25 cellular contexts compared by ENCODE assay signal in genomic region chr6:80077067-80077466, GRCh38.
"Had no signal": no experiment of that assay in that cellular context is flagged by ENCODE, and none has a peak within 500 bp of the region (broad histone marks: within the 10 kb centered on the region; RNA-seq: fewer than 3 reads in every experiment).

No MANE protein-coding gene starts in this region.

- ATAC-seq: activated naive CD4-positive, alpha-beta T cell treated with anti-CD3 and anti-CD28 coated beads, Interleukin-2, amount 50 U/mL, for 72 hours; activated T-cell treated with anti-CD3 and anti-CD28 coated beads, Interleukin-2, amount 50 U/mL, for 72 hours; effector memory CD8-positive, alpha-beta T cell had no signal

- H3K9me3 ChIP-seq: ascending aorta, esophagus squamous epithelium had no signal

- H3K4me3 Mint-ChIP-seq: activated CD4-positive, alpha-beta memory T cell treated with anti-CD3 and anti-CD28 coated beads, Interleukin-2, amount 10 ng/mL, durations not matched to agents 7 days and 5 days; activated CD4-positive, alpha-beta T cell treated with anti-CD3 and anti-CD28 coated beads, Interleukin-2, amount 10 ng/mL, durations not matched to agents 7 days and 5 days; activated naive CD4-positive, alpha-beta T cell treated with anti-CD3 and anti-CD28 coated beads, Interleukin-2, amount 10 ng/mL, durations not matched to agents 7 days and 5 days; activated naive CD8-positive, alpha-beta T cell treated with anti-CD3 and anti-CD28 coated beads, Interleukin-2, amount 10 ng/mL, durations not matched to agents 7 days and 5 days; activated T-cell treated with anti-CD3 and anti-CD28 coated beads, Interleukin-2, amount 50 U/mL, for 24 hours; activated T-cell treated with anti-CD3 and anti-CD28 coated beads, Interleukin-2, amount 50 U/mL, for 72 hours; effector memory CD8-positive, alpha-beta T cell had no signal

- H3K27ac Mint-ChIP-seq: activated CD4-positive, alpha-beta memory T cell treated with anti-CD3 and anti-CD28 coated beads, Interleukin-2, amount 10 ng/mL, durations not matched to agents 7 days and 5 days; activated CD4-positive, alpha-beta T cell treated with anti-CD3 and anti-CD28 coated beads, Interleukin-2, amount 10 ng/mL, durations not matched to agents 7 days and 5 days; activated naive CD4-positive, alpha-beta T cell treated with anti-CD3 and anti-CD28 coated beads, Interleukin-2, amount 10 ng/mL, durations not matched to agents 7 days and 5 days; activated naive CD4-positive, alpha-beta T cell treated with anti-CD3 and anti-CD28 coated beads, Interleukin-2, amount 50 U/mL, for 72 hours; activated naive CD8-positive, alpha-beta T cell treated with anti-CD3 and anti-CD28 coated beads, Interleukin-2, amount 10 ng/mL, durations not matched to agents 7 days and 5 days; activated T-cell treated with anti-CD3 and anti-CD28 coated beads, Interleukin-2, amount 50 U/mL, for 24 hours; activated T-cell treated with anti-CD3 and anti-CD28 coated beads, Interleukin-2, amount 50 U/mL, for 72 hours; effector memory CD8-positive, alpha-beta T cell had no signal

- H3K27ac ChIP-seq: ascending aorta, epithelial cell of prostate, esophagus squamous epithelium had no signal

- DNase-seq: activated CD4-positive, alpha-beta memory T cell treated with anti-CD3 and anti-CD28 coated beads, Interleukin-2, amount 10 ng/mL, durations not matched to agents 7 days and 5 days; activated CD4-positive, alpha-beta T cell treated with anti-CD3 and anti-CD28 coated beads for 1 hour; activated CD4-positive, alpha-beta T cell treated with anti-CD3 and anti-CD28 coated beads for 4 hours; activated CD4-positive, alpha-beta T cell treated with anti-CD3 and anti-CD28 coated beads, Interleukin-2, amount 10 ng/mL, durations not matched to agents 7 days and 5 days; activated CD4-positive, alpha-beta T cell treated with anti-CD3 and anti-CD28 coated beads, Interleukin-2, amount 50 U/mL, for 4 hours; activated CD8-positive, alpha-beta memory T cell treated with anti-CD3 and anti-CD28 coated beads, Interleukin-2, amount 50 U/mL, for 48 hours; activated gamma-delta T cell; activated naive CD4-positive, alpha-beta T cell; activated naive CD4-positive, alpha-beta T cell treated with anti-CD3 and anti-CD28 coated beads, Interleukin-2, amount 10 ng/mL, durations not matched to agents 7 days and 5 days; activated naive CD8-positive, alpha-beta T cell treated with anti-CD3 and anti-CD28 coated beads, Interleukin-2, amount 10 ng/mL, durations not matched to agents 7 days and 5 days; activated T-cell treated with anti-CD3 and anti-CD28 coated beads for 4 hours; activated T-cell treated with anti-CD3 and anti-CD28 coated beads, Interleukin-2, amount 50 U/mL, for 24 hours; activated T-cell treated with anti-CD3 and anti-CD28 coated beads, Interleukin-2, amount 50 U/mL, for 72 hours; caudate nucleus; cortex of kidney; dermis blood vessel endothelial cell; effector CD4-positive, alpha-beta T cell; effector memory CD8-positive, alpha-beta T cell; esophagus squamous epithelium; foreskin melanocyte; head of caudate nucleus; T-helper 2 cell had no signal

- H3K36me3 Mint-ChIP-seq: activated naive CD4-positive, alpha-beta T cell treated with anti-CD3 and anti-CD28 coated beads, Interleukin-2, amount 10 ng/mL, durations not matched to agents 7 days and 5 days; activated naive CD8-positive, alpha-beta T cell treated with anti-CD3 and anti-CD28 coated beads, Interleukin-2, amount 10 ng/mL, durations not matched to agents 7 days and 5 days had no signal

- H3K36me3 ChIP-seq: ascending aorta, esophagus squamous epithelium had no signal

- H3K4me1 Mint-ChIP-seq: activated CD4-positive, alpha-beta memory T cell treated with anti-CD3 and anti-CD28 coated beads, Interleukin-2, amount 10 ng/mL, durations not matched to agents 7 days and 5 days; activated naive CD4-positive, alpha-beta T cell treated with anti-CD3 and anti-CD28 coated beads, Interleukin-2, amount 10 ng/mL, durations not matched to agents 7 days and 5 days; activated naive CD8-positive, alpha-beta T cell treated with anti-CD3 and anti-CD28 coated beads, Interleukin-2, amount 10 ng/mL, durations not matched to agents 7 days and 5 days had no signal

- H3K4me1 ChIP-seq: ascending aorta, esophagus squamous epithelium had no signal

- H3K9me3 Mint-ChIP-seq: activated CD4-positive, alpha-beta memory T cell treated with anti-CD3 and anti-CD28 coated beads, Interleukin-2, amount 10 ng/mL, durations not matched to agents 7 days and 5 days; activated CD4-positive, alpha-beta T cell treated with anti-CD3 and anti-CD28 coated beads, Interleukin-2, amount 10 ng/mL, durations not matched to agents 7 days and 5 days; activated naive CD4-positive, alpha-beta T cell treated with anti-CD3 and anti-CD28 coated beads, Interleukin-2, amount 10 ng/mL, durations not matched to agents 7 days and 5 days; activated T-cell treated with anti-CD3 and anti-CD28 coated beads, Interleukin-2, amount 50 U/mL, for 24 hours; effector memory CD8-positive, alpha-beta T cell had no signal

- H3K27me3 ChIP-seq: ascending aorta, esophagus squamous epithelium had no signal

- H3K4me3 ChIP-seq: ascending aorta, esophagus squamous epithelium had no signal

- H3K27me3 Mint-ChIP-seq: activated naive CD8-positive, alpha-beta T cell treated with anti-CD3 and anti-CD28 coated beads, Interleukin-2, amount 10 ng/mL, durations not matched to agents 7 days and 5 days; activated T-cell treated with anti-CD3 and anti-CD28 coated beads, Interleukin-2, amount 50 U/mL, for 24 hours had no signal
